8 cellular contexts compared by ENCODE assay signal in the genomic region with DNA sequence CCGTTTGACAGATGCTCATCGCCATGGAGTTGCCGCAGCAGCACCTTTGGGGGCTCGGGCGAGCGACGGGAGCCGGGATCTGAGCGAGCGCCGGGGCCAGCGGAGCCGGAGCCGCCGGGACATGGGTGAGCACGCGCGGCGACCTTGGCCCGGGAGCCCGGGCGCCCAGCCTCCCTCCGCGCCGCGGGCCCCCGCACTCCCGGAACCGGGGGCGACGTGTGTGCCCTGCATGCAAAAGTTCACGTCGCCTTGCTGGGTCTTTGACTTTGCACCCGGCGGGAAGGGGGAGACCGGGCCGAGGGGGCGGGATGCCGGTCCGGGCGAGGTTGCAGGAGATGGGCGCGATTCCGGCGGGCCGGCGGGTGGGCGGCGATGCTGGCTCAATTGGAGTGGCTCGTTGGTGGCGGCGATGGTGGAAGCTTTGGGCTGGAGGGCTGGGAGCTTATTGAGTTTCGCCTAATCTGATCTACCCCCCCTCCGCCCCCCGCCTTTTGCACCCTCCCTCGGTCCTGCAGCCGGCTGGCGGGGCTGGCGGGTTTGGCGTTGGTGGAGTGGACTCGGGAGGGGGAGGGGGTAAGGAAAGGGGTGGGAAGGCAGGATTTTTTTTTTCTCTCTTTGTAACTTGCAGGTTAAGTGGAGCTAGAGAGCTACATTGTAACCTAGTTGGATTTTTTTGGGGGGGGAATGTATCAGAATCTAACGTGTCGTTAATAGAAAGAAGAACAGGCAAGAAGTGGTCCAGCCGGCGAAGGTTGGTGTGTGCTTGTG. TPM values are rescaled to one million over a fixed set of nuclear protein-coding genes. Genes with fewer than 3 reads are reported as not detected.
DNase-seq lines count a peak whose midpoint lies in the region; ATAC-seq and TF ChIP-seq lines count a peak whose summit lies in the region.

A gene (plus strand): TSS at position 618 of the 768 bp plus-strand sequence. CDS start 20,459 bp downstream, outside the sequence.

- peak; percentile 85 for DNase-seq in COLO668 (lab: John Stamatoyannopoulos, UW; ENCODE audit: unreplicated experiment)
- peak; percentile 63 for DNase-seq in H4 (ENCODE audit: low spot score)
- peak; percentile 59 to 80 for DNase-seq in NCI-H446 (lab: John Stamatoyannopoulos, UW)
- peak; percentile 51 to 76 for DNase-seq in foreskin fibroblast
- DNase-seq in natural killer cell treated with Interleukin-12 subunit alpha and Interleukin-12 subunit beta and Interleukin-15 and Interleukin-18, amount 100 ng/mL, for 72 hours (ENCODE audit: low spot score): peak; percentile 87
- DNase-seq in tibial artery: peak; percentile 81 to 92
- DNase-seq in NOMO-1 treated with DMSO at 0.1 percent for 48 hours (lab: John Stamatoyannopoulos, UW; ENCODE audit: unreplicated experiment): no peak

- no peak within 1 kb of the TSS for H3K4me3 Mint-ChIP-seq in activated T-helper 17 cell treated with anti-CD3 and anti-CD28 coated beads, Interleukin-2, amount 50 U/mL, for 72 hours
- H3K4me3 Mint-ChIP-seq in natural killer cell treated with Interleukin-12 subunit alpha and Interleukin-12 subunit beta and Interleukin-15 and Interleukin-18, amount 100 ng/mL, for 72 hours: no peak within 1 kb of the TSS

- H3K4me1 ChIP-seq in tibial artery: peaks cover 0 to 45% (median 22%) of the 10 kb centered on the region in 4 donors

- H3K36me3 ChIP-seq in tibial artery: no peaks in the 10 kb centered on the region

- intact Hi-C loops in tibial artery (cut with DNase I; ENCODE audit: low total_unique reads): loop anchor here (10.0 kb wide), 2 partner anchors 94 to 534 kb away; no protein-coding TSS in a partner anchor

- peak within 1 kb of the TSS; percentile 99 to 100 for H3K27ac ChIP-seq in tibial artery

- peaks cover 9% of the 10 kb centered on the region for H3K36me3 Mint-ChIP-seq in activated T-helper 17 cell treated with anti-CD3 and anti-CD28 coated beads, Interleukin-2, amount 50 U/mL, for 72 hours (ENCODE audit: low read depth)
- H3K36me3 Mint-ChIP-seq in natural killer cell treated with Interleukin-12 subunit alpha and Interleukin-12 subunit beta and Interleukin-15 and Interleukin-18, amount 100 ng/mL, for 72 hours: peaks cover 6% of the 10 kb centered on the region

- H3K27ac Mint-ChIP-seq in activated T-helper 17 cell treated with anti-CD3 and anti-CD28 coated beads, Interleukin-2, amount 50 U/mL, for 72 hours: peak within 1 kb of the TSS; percentile 57
- no peak within 1 kb of the TSS for H3K27ac Mint-ChIP-seq in natural killer cell treated with Interleukin-12 subunit alpha and Interleukin-12 subunit beta and Interleukin-15 and Interleukin-18, amount 100 ng/mL, for 72 hours

- peaks cover 15% of the 10 kb centered on the region for H3K27me3 Mint-ChIP-seq in activated T-helper 17 cell treated with anti-CD3 and anti-CD28 coated beads, Interleukin-2, amount 50 U/mL, for 72 hours
- no peaks in the 10 kb centered on the region for H3K27me3 Mint-ChIP-seq in natural killer cell treated with Interleukin-12 subunit alpha and Interleukin-12 subunit beta and Interleukin-15 and Interleukin-18, amount 100 ng/mL, for 72 hours

- no peaks in the 10 kb centered on the region for H3K4me1 Mint-ChIP-seq in activated T-helper 17 cell treated with anti-CD3 and anti-CD28 coated beads, Interleukin-2, amount 50 U/mL, for 72 hours
- H3K4me1 Mint-ChIP-seq in natural killer cell treated with Interleukin-12 subunit alpha and Interleukin-12 subunit beta and Interleukin-15 and Interleukin-18, amount 100 ng/mL, for 72 hours (ENCODE audit: low read depth in 2 of 2): peaks cover 13 to 15% of the 10 kb centered on the region in 2 donors

- H3K27me3 ChIP-seq in tibial artery: no peaks in the 10 kb centered on the region

- TF ChIP-seq CTCF in foreskin fibroblast (IDR thresholded peaks at IDR 0.05; ENCODE audit: low read depth, low read length) (no peak), tibial artery (IDR thresholded peaks at IDR 0.05) (peak in 1 of 2 experiments; percentile 7)

- no peaks in the 10 kb centered on the region for H3K9me3 ChIP-seq in tibial artery

- H3K9me3 Mint-ChIP-seq in activated T-helper 17 cell treated with anti-CD3 and anti-CD28 coated beads, Interleukin-2, amount 50 U/mL, for 72 hours: no peaks in the 10 kb centered on the region
- no peaks in the 10 kb centered on the region for H3K9me3 Mint-ChIP-seq in natural killer cell treated with Interleukin-12 subunit alpha and Interleukin-12 subunit beta and Interleukin-15 and Interleukin-18, amount 100 ng/mL, for 72 hours

- H3K4me3 ChIP-seq in foreskin fibroblast (ENCODE audit: low read depth in 1 of 2, low read length in 2 of 2) (peak within 1 kb of the TSS; percentile 71 to 98), tibial artery (peak within 1 kb of the TSS; percentile 72)

- ATAC-seq in activated T-helper 17 cell treated with anti-CD3 and anti-CD28 coated beads, Interleukin-2, amount 50 U/mL, for 72 hours (replicated peaks): peak; percentile 22
- ATAC-seq in natural killer cell treated with Interleukin-12 subunit alpha and Interleukin-12 subunit beta and Interleukin-15 and Interleukin-18, amount 100 ng/mL, for 72 hours: peak; percentile 59 to 68

RNA-seq across cellular contexts. Expression of the gene that starts here (rescaled TPM):
- total RNA-seq in H4 (2014; rRNA removed; shearing (Covaris generic)): 2.7 and 3.6 TPM in 2 replicates
- total RNA-seq in activated T-helper 17 cell treated with anti-CD3 and anti-CD28 coated beads, Interleukin-2, amount 50 U/mL, for 72 hours: 1 to 10 TPM; 2.2 to 7.6 TPM
- 10 to 100 TPM; 77.9 to 79.6 TPM for total RNA-seq in natural killer cell treated with Interleukin-12 subunit alpha and Interleukin-12 subunit beta and Interleukin-15 and Interleukin-18, amount 100 ng/mL, for 72 hours

Comparison
In these comparisons a context has a peak if more than half of its experiments do, and no peak if none do; other contexts are left out.
1. RNA of the gene that starts here (total RNA-seq): 77.9 to 79.6 TPM in natural killer cell treated with Interleukin-12 subunit alpha and Interleukin-12 subunit beta and Interleukin-15 and Interleukin-18, amount 100 ng/mL, for 72 hours; 2.2 to 7.6 TPM in activated T-helper 17 cell treated with anti-CD3 and anti-CD28 coated beads, Interleukin-2, amount 50 U/mL, for 72 hours and 2.7 to 3.6 TPM in H4; every median in the first group is over 4 times any median in the second.